In genomic region chr3:196969660-196970546, GRCh38 we compare ENCODE assay signal across 8 cellular contexts. TPM values are rescaled to one million over a fixed set of nuclear protein-coding genes. Genes with fewer than 3 reads are reported as not detected.
A peak's percentile ranks its signal among the peaks of the same experiment; 100 is the strongest.
DNase-seq lines count a peak whose midpoint lies in the region; ATAC-seq lines count a peak whose summit lies in the region.

No MANE protein-coding gene starts in this region.

- peak overlapping the region; percentile 37 for H3K4me3 ChIP-seq in ectodermal cell (ENCODE audit: insufficient read depth, low read depth, low read length)

- no peaks in the 10 kb centered on the region for H3K36me3 ChIP-seq in ectodermal cell (ENCODE audit: control insufficient read depth, insufficient read depth, low read length)

- DNase-seq in NCI-H2081 (lab: John Stamatoyannopoulos, UW) (peak; percentile 70 to 72), NCI-H2081 treated with DMSO at 0.1 percent for 48 hours (lab: John Stamatoyannopoulos, UW) (no peak), NCI-H2227 treated with DMSO at 0.1 percent for 48 hours (lab: John Stamatoyannopoulos, UW) (peak; percentile 14), medulla oblongata (ENCODE audit: extremely low spot score) (peak; percentile 42)
- peak; percentile 77 for DNase-seq in activated CD4-positive, alpha-beta T cell treated with anti-CD3 and anti-CD28 coated beads for 48 hours
- DNase-seq in stimulated activated CD8-positive, alpha-beta memory T cell treated with anti-CD3 and anti-CD28 coated beads, Interleukin-15, amount 100 ng/mL, for 1 hour (ENCODE audit: low read depth), result peak; percentile 25

- no peak overlapping the region for H3K27ac ChIP-seq in ectodermal cell (ENCODE audit: insufficient read depth, low read depth, low read length, poor library complexity, severe bottlenecking)

- no peaks in the 10 kb centered on the region for H3K9me3 ChIP-seq in ectodermal cell (ENCODE audit: control insufficient read depth, low read length)

- WGBS in ectodermal cell, 2 experiments, result 10% methylated on average over 86 to 97 of the region's 100 CpGs

- peak; percentile 58 for ATAC-seq in HG02970 (IDR thresholded peaks at IDR 0.05; ENCODE audit: low FRiP score, unreplicated experiment)

- peaks cover 68% of the 10 kb centered on the region for H3K27me3 ChIP-seq in ectodermal cell (ENCODE audit: control insufficient read depth, insufficient read depth, low read length, poor library complexity, severe bottlenecking)

- H3K4me1 ChIP-seq in ectodermal cell (ENCODE audit: control insufficient read depth, insufficient read depth, low read length), result no peaks in the 10 kb centered on the region

RNA-seq across cellular contexts. Expression of gene PIGZ, which starts 1.3 kb away (rescaled TPM):
- polyA plus RNA-seq in ectodermal cell (2013, experiment 1 of 4), result 0.57 TPM
- polyA plus RNA-seq in ectodermal cell (2013, experiment 2 of 4), result 0.59 TPM
- polyA plus RNA-seq in ectodermal cell (2013, experiment 3 of 4), result 0.53 TPM
- 0.57 TPM for polyA plus RNA-seq in ectodermal cell (2013, experiment 4 of 4)

RNA-seq across cellular contexts. Expression of gene NCBP2, which starts 27.6 kb away (rescaled TPM):
- 107 TPM for polyA plus RNA-seq in ectodermal cell (2013, experiment 1 of 4)
- 116 TPM for polyA plus RNA-seq in ectodermal cell (2013, experiment 2 of 4)
- polyA plus RNA-seq in ectodermal cell (2013, experiment 3 of 4), result 87.6 TPM
- 95.4 TPM for polyA plus RNA-seq in ectodermal cell (2013, experiment 4 of 4)

RNA-seq across cellular contexts. Expression of gene MELTF, which starts 59.7 kb away (rescaled TPM):
- polyA plus RNA-seq in ectodermal cell (2013, experiment 1 of 4), result 5.0 TPM
- polyA plus RNA-seq in ectodermal cell (2013, experiment 2 of 4), result 6.3 TPM
- polyA plus RNA-seq in ectodermal cell (2013, experiment 3 of 4), result 4.6 TPM
- polyA plus RNA-seq in ectodermal cell (2013, experiment 4 of 4), result 5.5 TPM
